ENCODE assay signal across 1 cellular context in the genomic region with DNA sequence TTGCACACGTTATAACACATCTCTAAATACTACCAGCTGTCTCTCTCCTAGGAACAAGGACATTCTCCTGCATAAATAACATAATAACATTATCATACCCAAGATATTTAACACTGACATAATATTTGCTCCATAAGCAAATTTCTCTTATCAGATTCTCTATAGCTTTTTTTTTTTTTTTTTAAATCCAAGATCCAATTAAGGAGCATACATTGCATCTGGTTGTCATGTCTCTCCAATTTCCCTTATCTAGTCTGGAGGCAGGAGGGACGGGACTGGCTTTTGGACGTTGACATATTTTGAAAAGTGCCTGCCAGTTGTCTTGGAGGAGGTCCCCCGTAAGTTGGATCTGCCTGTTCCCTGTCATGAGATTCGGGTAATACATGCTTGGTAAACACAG.
TF ChIP-seq lines count a peak whose summit lies in the region.

No MANE protein-coding gene starts in this region.

TF ChIP-seq in WTC11, 78 proteins besides CTCF, POLR2A, EP300 and RAD21 (continued from another document):
- TF ChIP-seq, protein P1, sequence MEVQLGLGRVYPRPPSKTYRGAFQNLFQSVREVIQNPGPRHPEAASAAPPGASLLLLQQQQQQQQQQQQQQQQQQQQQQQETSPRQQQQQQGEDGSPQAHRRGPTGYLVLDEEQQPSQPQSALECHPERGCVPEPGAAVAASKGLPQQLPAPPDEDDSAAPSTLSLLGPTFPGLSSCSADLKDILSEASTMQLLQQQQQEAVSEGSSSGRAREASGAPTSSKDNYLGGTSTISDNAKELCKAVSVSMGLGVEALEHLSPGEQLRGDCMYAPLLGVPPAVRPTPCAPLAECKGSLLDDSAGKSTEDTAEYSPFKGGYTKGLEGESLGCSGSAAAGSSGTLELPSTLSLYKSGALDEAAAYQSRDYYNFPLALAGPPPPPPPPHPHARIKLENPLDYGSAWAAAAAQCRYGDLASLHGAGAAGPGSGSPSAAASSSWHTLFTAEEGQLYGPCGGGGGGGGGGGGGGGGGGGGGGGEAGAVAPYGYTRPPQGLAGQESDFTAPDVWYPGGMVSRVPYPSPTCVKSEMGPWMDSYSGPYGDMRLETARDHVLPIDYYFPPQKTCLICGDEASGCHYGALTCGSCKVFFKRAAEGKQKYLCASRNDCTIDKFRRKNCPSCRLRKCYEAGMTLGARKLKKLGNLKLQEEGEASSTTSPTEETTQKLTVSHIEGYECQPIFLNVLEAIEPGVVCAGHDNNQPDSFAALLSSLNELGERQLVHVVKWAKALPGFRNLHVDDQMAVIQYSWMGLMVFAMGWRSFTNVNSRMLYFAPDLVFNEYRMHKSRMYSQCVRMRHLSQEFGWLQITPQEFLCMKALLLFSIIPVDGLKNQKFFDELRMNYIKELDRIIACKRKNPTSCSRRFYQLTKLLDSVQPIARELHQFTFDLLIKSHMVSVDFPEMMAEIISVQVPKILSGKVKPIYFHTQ (CRISPR knock-in tag; IDR thresholded peaks at IDR 0.05) = no peak
- TF ChIP-seq, protein P2, sequence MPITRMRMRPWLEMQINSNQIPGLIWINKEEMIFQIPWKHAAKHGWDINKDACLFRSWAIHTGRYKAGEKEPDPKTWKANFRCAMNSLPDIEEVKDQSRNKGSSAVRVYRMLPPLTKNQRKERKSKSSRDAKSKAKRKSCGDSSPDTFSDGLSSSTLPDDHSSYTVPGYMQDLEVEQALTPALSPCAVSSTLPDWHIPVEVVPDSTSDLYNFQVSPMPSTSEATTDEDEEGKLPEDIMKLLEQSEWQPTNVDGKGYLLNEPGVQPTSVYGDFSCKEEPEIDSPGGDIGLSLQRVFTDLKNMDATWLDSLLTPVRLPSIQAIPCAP (CRISPR knock-in tag; IDR thresholded peaks at IDR 0.05) = no peak
- no peak for TF ChIP-seq GTF2I (CRISPR knock-in tag; conservative IDR thresholded peaks at IDR 0.05)
- no peak for TF ChIP-seq NR2C2 (CRISPR knock-in tag; IDR thresholded peaks at IDR 0.05)
- TF ChIP-seq, protein P3, sequence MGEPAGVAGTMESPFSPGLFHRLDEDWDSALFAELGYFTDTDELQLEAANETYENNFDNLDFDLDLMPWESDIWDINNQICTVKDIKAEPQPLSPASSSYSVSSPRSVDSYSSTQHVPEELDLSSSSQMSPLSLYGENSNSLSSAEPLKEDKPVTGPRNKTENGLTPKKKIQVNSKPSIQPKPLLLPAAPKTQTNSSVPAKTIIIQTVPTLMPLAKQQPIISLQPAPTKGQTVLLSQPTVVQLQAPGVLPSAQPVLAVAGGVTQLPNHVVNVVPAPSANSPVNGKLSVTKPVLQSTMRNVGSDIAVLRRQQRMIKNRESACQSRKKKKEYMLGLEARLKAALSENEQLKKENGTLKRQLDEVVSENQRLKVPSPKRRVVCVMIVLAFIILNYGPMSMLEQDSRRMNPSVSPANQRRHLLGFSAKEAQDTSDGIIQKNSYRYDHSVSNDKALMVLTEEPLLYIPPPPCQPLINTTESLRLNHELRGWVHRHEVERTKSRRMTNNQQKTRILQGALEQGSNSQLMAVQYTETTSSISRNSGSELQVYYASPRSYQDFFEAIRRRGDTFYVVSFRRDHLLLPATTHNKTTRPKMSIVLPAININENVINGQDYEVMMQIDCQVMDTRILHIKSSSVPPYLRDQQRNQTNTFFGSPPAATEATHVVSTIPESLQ (CRISPR knock-in tag; IDR thresholded peaks at IDR 0.05) = no peak
- TF ChIP-seq, protein P4, sequence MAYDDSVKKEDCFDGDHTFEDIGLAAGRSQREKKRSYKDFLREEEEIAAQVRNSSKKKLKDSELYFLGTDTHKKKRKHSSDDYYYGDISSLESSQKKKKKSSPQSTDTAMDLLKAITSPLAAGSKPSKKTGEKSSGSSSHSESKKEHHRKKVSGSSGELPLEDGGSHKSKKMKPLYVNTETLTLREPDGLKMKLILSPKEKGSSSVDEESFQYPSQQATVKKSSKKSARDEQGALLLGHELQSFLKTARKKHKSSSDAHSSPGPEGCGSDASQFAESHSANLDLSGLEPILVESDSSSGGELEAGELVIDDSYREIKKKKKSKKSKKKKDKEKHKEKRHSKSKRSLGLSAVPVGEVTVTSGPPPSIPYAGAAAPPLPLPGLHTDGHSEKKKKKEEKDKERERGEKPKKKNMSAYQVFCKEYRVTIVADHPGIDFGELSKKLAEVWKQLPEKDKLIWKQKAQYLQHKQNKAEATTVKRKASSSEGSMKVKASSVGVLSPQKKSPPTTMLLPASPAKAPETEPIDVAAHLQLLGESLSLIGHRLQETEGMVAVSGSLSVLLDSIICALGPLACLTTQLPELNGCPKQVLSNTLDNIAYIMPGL (CRISPR knock-in tag; IDR thresholded peaks at IDR 0.05) = no peak
- TF ChIP-seq, protein P5, sequence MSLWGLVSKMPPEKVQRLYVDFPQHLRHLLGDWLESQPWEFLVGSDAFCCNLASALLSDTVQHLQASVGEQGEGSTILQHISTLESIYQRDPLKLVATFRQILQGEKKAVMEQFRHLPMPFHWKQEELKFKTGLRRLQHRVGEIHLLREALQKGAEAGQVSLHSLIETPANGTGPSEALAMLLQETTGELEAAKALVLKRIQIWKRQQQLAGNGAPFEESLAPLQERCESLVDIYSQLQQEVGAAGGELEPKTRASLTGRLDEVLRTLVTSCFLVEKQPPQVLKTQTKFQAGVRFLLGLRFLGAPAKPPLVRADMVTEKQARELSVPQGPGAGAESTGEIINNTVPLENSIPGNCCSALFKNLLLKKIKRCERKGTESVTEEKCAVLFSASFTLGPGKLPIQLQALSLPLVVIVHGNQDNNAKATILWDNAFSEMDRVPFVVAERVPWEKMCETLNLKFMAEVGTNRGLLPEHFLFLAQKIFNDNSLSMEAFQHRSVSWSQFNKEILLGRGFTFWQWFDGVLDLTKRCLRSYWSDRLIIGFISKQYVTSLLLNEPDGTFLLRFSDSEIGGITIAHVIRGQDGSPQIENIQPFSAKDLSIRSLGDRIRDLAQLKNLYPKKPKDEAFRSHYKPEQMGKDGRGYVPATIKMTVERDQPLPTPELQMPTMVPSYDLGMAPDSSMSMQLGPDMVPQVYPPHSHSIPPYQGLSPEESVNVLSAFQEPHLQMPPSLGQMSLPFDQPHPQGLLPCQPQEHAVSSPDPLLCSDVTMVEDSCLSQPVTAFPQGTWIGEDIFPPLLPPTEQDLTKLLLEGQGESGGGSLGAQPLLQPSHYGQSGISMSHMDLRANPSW (CRISPR knock-in tag; conservative IDR thresholded peaks at IDR 0.05; ENCODE audit: low read depth) = no peak
